Comparison of ENCODE assay signal across 35 cellular contexts in the genomic region with DNA sequence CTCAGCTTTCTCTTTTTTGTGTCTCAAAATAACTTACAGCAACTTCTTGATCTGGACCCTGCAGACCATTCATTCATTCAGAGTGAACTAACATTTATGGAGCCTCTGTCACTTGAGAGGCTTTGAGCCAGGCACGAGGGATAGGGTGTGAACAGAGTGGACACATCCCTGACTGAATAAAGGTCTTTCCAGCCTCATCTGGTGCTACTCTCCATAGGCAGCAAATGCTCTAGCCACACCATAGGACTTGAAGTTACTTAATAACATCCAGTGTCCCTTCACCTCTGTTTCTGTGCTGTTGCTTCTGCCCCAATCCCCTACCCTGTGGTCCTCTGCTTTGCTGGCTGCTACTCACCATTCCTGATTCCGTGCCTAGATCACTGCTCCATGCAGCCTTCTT.
"Had no signal": no experiment of that assay in that cellular context is flagged by ENCODE, and none has a peak within 500 bp of the region (broad histone marks: within the 10 kb centered on the region; RNA-seq: fewer than 3 reads in every experiment).

No MANE protein-coding gene starts in this region.

- H3K36me3 ChIP-seq: brain microvascular endothelial cell, cardiac muscle cell, Peyer's patch, SJSA1 had no signal

- DNase-seq: activated CD4-positive, alpha-beta memory T cell treated with anti-CD3 and anti-CD28 coated beads, Interleukin-2, amount 10 ng/mL, durations not matched to agents 7 days and 5 days; activated CD4-positive, alpha-beta T cell treated with anti-CD3 and anti-CD28 coated beads for 4 hours; activated CD4-positive, alpha-beta T cell treated with anti-CD3 and anti-CD28 coated beads, Interleukin-2, amount 50 U/mL, for 1 hour; activated CD4-positive, CD25-positive, alpha-beta regulatory T cell treated with anti-CD3 and anti-CD28 coated beads, Interleukin-2, amount 50 U/mL, for 72 hours; activated CD8-positive, alpha-beta memory T cell treated with anti-CD3 and anti-CD28 coated beads for 24 hours; activated CD8-positive, alpha-beta memory T cell treated with anti-CD3 and anti-CD28 coated beads, Interleukin-2, amount 10 ng/mL, durations not matched to agents 7 days and 5 days; activated CD8-positive, alpha-beta memory T cell treated with anti-CD3 and anti-CD28 coated beads, Interleukin-2, amount 50 U/mL, for 48 hours; activated effector memory CD4-positive, alpha-beta T cell treated with Interleukin-2 at 50 U/mL for 16 hours; activated naive CD4-positive, alpha-beta T cell treated with anti-CD3 and anti-CD28 coated beads, Interleukin-2, amount 10 ng/mL, durations not matched to agents 7 days and 5 days; activated naive CD8-positive, alpha-beta T cell treated with anti-CD3 and anti-CD28 coated beads, Interleukin-2, amount 50 U/mL, for 24 hours; activated T-cell treated with anti-CD3 and anti-CD28 coated beads, Interleukin-2, amount 50 U/mL, for 48 hours; anterior cingulate cortex; brain microvascular endothelial cell; NCI-H1105 treated with DMSO at 0.1 percent for 48 hours; NCI-H1436; NCI-H1694; NCI-H1930; NCI-H2081 treated with DMSO at 0.1 percent for 48 hours; NCI-H226; NCI-H446 treated with DMSO at 0.1 percent for 48 hours; NCI-H524; NK-92 treated with Interleukin-12 subunit alpha and Interleukin-12 subunit beta, amount 100 ng/mL, for 24 hours; PC-3; Peyer's patch; RPMI8226; SHP77 treated with DMSO at 0.1 percent for 48 hours; SK-N-SH had no signal

- H3K27me3 ChIP-seq: brain microvascular endothelial cell, cardiac muscle cell, Peyer's patch, SJSA1 had no signal

- H3K4me1 ChIP-seq: Peyer's patch, SJSA1 had no signal

- H3K4me1 Mint-ChIP-seq: activated CD4-positive, alpha-beta memory T cell treated with anti-CD3 and anti-CD28 coated beads, Interleukin-2, amount 10 ng/mL, durations not matched to agents 7 days and 5 days; activated CD8-positive, alpha-beta memory T cell treated with anti-CD3 and anti-CD28 coated beads, Interleukin-2, amount 10 ng/mL, durations not matched to agents 7 days and 5 days; activated naive CD4-positive, alpha-beta T cell treated with anti-CD3 and anti-CD28 coated beads, Interleukin-2, amount 10 ng/mL, durations not matched to agents 7 days and 5 days; activated naive CD8-positive, alpha-beta T cell treated with anti-CD3 and anti-CD28 coated beads, Interleukin-2, amount 50 U/mL, for 24 hours; central memory CD8-positive, alpha-beta T cell had no signal

- H3K36me3 Mint-ChIP-seq: activated CD8-positive, alpha-beta memory T cell treated with anti-CD3 and anti-CD28 coated beads, Interleukin-2, amount 10 ng/mL, durations not matched to agents 7 days and 5 days; activated naive CD4-positive, alpha-beta T cell treated with anti-CD3 and anti-CD28 coated beads, Interleukin-2, amount 10 ng/mL, durations not matched to agents 7 days and 5 days; activated naive CD8-positive, alpha-beta T cell; WTC11 had no signal

- H3K9me3 ChIP-seq: Peyer's patch, SJSA1, SK-N-SH had no signal

- H3K4me2 ChIP-seq: KMS-11, SK-N-SH had no signal

- H3K4me3 Mint-ChIP-seq: activated CD4-positive, alpha-beta memory T cell treated with anti-CD3 and anti-CD28 coated beads, Interleukin-2, amount 10 ng/mL, durations not matched to agents 7 days and 5 days; activated CD8-positive, alpha-beta memory T cell treated with anti-CD3 and anti-CD28 coated beads, Interleukin-2, amount 10 ng/mL, durations not matched to agents 7 days and 5 days; activated naive CD4-positive, alpha-beta T cell treated with anti-CD3 and anti-CD28 coated beads, Interleukin-2, amount 10 ng/mL, durations not matched to agents 7 days and 5 days; activated naive CD8-positive, alpha-beta T cell; activated naive CD8-positive, alpha-beta T cell treated with anti-CD3 and anti-CD28 coated beads, Interleukin-2, amount 50 U/mL, for 24 hours; central memory CD8-positive, alpha-beta T cell; T-helper 1 cell treated with Interleukin-12 subunit alpha and Interleukin-12 subunit beta and Interleukin-4 antibody, amounts not matched to agents 30 μg/mL and 1 μg/mL, for 36 hours; T-helper 2 cell treated with Interferon-gamma antibody and Interleukin-4, amounts not matched to agents 5 μg/mL and 100 μg/mL, for 36 hours; WTC11 had no signal

- H3K27ac Mint-ChIP-seq: activated CD4-positive, alpha-beta memory T cell treated with anti-CD3 and anti-CD28 coated beads, Interleukin-2, amount 10 ng/mL, durations not matched to agents 7 days and 5 days; activated CD8-positive, alpha-beta memory T cell treated with anti-CD3 and anti-CD28 coated beads, Interleukin-2, amount 10 ng/mL, durations not matched to agents 7 days and 5 days; activated naive CD4-positive, alpha-beta T cell treated with anti-CD3 and anti-CD28 coated beads, Interleukin-2, amount 10 ng/mL, durations not matched to agents 7 days and 5 days; activated naive CD8-positive, alpha-beta T cell; activated naive CD8-positive, alpha-beta T cell treated with anti-CD3 and anti-CD28 coated beads, Interleukin-2, amount 50 U/mL, for 24 hours; T-helper 1 cell treated with Interleukin-12 subunit alpha and Interleukin-12 subunit beta and Interleukin-4 antibody, amounts not matched to agents 30 μg/mL and 1 μg/mL, for 36 hours; T-helper 2 cell treated with Interferon-gamma antibody and Interleukin-4, amounts not matched to agents 5 μg/mL and 100 μg/mL, for 36 hours; WTC11 had no signal

- H3K27ac ChIP-seq: brain microvascular endothelial cell, cardiac muscle cell, KMS-11, Peyer's patch, SJSA1 had no signal

- H3K9me3 Mint-ChIP-seq: activated CD4-positive, alpha-beta memory T cell treated with anti-CD3 and anti-CD28 coated beads, Interleukin-2, amount 10 ng/mL, durations not matched to agents 7 days and 5 days; activated naive CD4-positive, alpha-beta T cell treated with anti-CD3 and anti-CD28 coated beads, Interleukin-2, amount 10 ng/mL, durations not matched to agents 7 days and 5 days; activated naive CD8-positive, alpha-beta T cell treated with anti-CD3 and anti-CD28 coated beads, Interleukin-2, amount 50 U/mL, for 24 hours; central memory CD8-positive, alpha-beta T cell; T-helper 1 cell treated with Interleukin-12 subunit alpha and Interleukin-12 subunit beta and Interleukin-4 antibody, amounts not matched to agents 30 μg/mL and 1 μg/mL, for 36 hours; T-helper 2 cell treated with Interferon-gamma antibody and Interleukin-4, amounts not matched to agents 5 μg/mL and 100 μg/mL, for 36 hours; WTC11 had no signal

- H3K4me3 ChIP-seq: cardiac muscle cell, Peyer's patch, SJSA1 had no signal

- H3K9ac ChIP-seq: KMS-11, SK-N-SH had no signal

- ATAC-seq: activated CD8-positive, alpha-beta memory T cell treated with anti-CD3 and anti-CD28 coated beads, Interleukin-2, amount 10 ng/mL, durations not matched to agents 7 days and 5 days; activated naive CD8-positive, alpha-beta T cell treated with anti-CD3 and anti-CD28 coated beads, Interleukin-2, amount 50 U/mL, for 24 hours; PC-3; WTC11 had no signal

- H3K27me3 Mint-ChIP-seq: activated CD4-positive, alpha-beta memory T cell treated with anti-CD3 and anti-CD28 coated beads, Interleukin-2, amount 10 ng/mL, durations not matched to agents 7 days and 5 days; activated CD8-positive, alpha-beta memory T cell treated with anti-CD3 and anti-CD28 coated beads, Interleukin-2, amount 10 ng/mL, durations not matched to agents 7 days and 5 days; activated naive CD4-positive, alpha-beta T cell treated with anti-CD3 and anti-CD28 coated beads, Interleukin-2, amount 10 ng/mL, durations not matched to agents 7 days and 5 days; activated naive CD8-positive, alpha-beta T cell; activated naive CD8-positive, alpha-beta T cell treated with anti-CD3 and anti-CD28 coated beads, Interleukin-2, amount 50 U/mL, for 24 hours; central memory CD8-positive, alpha-beta T cell had no signal
